In genomic region chr20:419556-420168, GRCh38 we compare ENCODE assay signal across 1 cellular context.
A peak's percentile ranks its signal among the peaks of the same experiment; 100 is the strongest.
TF ChIP-seq lines count a peak whose summit lies in the region.

No MANE protein-coding gene starts in this region.

TF ChIP-seq in HepG2, 621 proteins besides CTCF, POLR2A, EP300 and RAD21 (continued from another document and continues in another):
- TF ChIP-seq ZNF704 (CRISPR knock-in tag; IDR thresholded peaks at IDR 0.05; ENCODE audit: borderline replicate concordance) (0 out of 2 replicates have a peak, but pooled peaks have one; percentile 78), RARG (CRISPR knock-in tag; IDR thresholded peaks at IDR 0.05; ENCODE audit: low read depth) (no peak), ZNF678 (CRISPR knock-in tag; IDR thresholded peaks at IDR 0.05) (0 out of 2 replicates have a peak, but pooled peaks have one; percentile 40), RBFOX2 (IDR thresholded peaks at IDR 0.05; ENCODE audit: low read depth, low read length) (peak; percentile 75), ZNF687 (CRISPR knock-in tag; IDR thresholded peaks at IDR 0.05) (peak; percentile 45; the same call in 1 of the 2 replicates), ZNF337 (CRISPR knock-in tag; IDR thresholded peaks at IDR 0.05; ENCODE audit: borderline replicate concordance, low read depth) (no peak), ZNF451 (CRISPR knock-in tag; IDR thresholded peaks at IDR 0.05) (no peak), PRDM15 (CRISPR knock-in tag; IDR thresholded peaks at IDR 0.05) (no peak), ZBTB38 (CRISPR knock-in tag; IDR thresholded peaks at IDR 0.05) (peak; percentile 28; the same call in 1 of the 2 replicates), ZNF788 (CRISPR knock-in tag; IDR thresholded peaks at IDR 0.05; ENCODE audit: borderline replicate concordance) (0 out of 2 replicates have a peak, but pooled peaks have one; percentile 23), TBX3 (IDR thresholded peaks at IDR 0.05; ENCODE audit: borderline replicate concordance) (no peak), ZBTB1 (CRISPR knock-in tag; IDR thresholded peaks at IDR 0.05; ENCODE audit: borderline replicate concordance) (no peak), NR1H2 (CRISPR knock-in tag; IDR thresholded peaks at IDR 0.05; ENCODE audit: borderline replicate concordance, low read depth) (no peak), FOXM1 (CRISPR knock-in tag; IDR thresholded peaks at IDR 0.05) (no peak), DPF2 (CRISPR knock-in tag; IDR thresholded peaks at IDR 0.05; ENCODE audit: borderline replicate concordance, low read depth) (0 out of 2 replicates have a peak, but pooled peaks have one; percentile 17), ZBTB44 (CRISPR knock-in tag; IDR thresholded peaks at IDR 0.05) (no peak), TEAD2 (CRISPR knock-in tag; IDR thresholded peaks at IDR 0.05) (no peak), ZNF362 (CRISPR knock-in tag; IDR thresholded peaks at IDR 0.05; ENCODE audit: borderline replicate concordance) (no peak), ZNF468 (CRISPR knock-in tag; IDR thresholded peaks at IDR 0.05) (0 out of 2 replicates have a peak, but pooled peaks have one; percentile 44), GATAD1 (CRISPR knock-in tag; IDR thresholded peaks at IDR 0.05) (no peak), ZNF768 (CRISPR knock-in tag; IDR thresholded peaks at IDR 0.05) (peak; percentile 27; the same call in 1 of the 2 replicates), ERF (CRISPR knock-in tag; IDR thresholded peaks at IDR 0.05) (no peak), LCORL (IDR thresholded peaks at IDR 0.05) (no peak), LCORL (CRISPR knock-in tag; IDR thresholded peaks at IDR 0.05) (no peak), ZNF318 (CRISPR knock-in tag; IDR thresholded peaks at IDR 0.05) (0 out of 2 replicates have a peak, but pooled peaks have one; percentile 25), REXO4 (CRISPR knock-in tag; IDR thresholded peaks at IDR 0.05; ENCODE audit: borderline replicate concordance) (no peak), ZNF543 (CRISPR knock-in tag; IDR thresholded peaks at IDR 0.05) (0 out of 2 replicates have a peak, but pooled peaks have one; percentile 46), ZNF710 (CRISPR knock-in tag; IDR thresholded peaks at IDR 0.05; ENCODE audit: borderline replicate concordance) (no peak), TMF1 (CRISPR knock-in tag; IDR thresholded peaks at IDR 0.05; ENCODE audit: low read depth) (no peak), ZNF563 (CRISPR knock-in tag; IDR thresholded peaks at IDR 0.05) (no peak), ZNF891 (CRISPR knock-in tag; IDR thresholded peaks at IDR 0.05) (0 out of 2 replicates have a peak, but pooled peaks have one; percentile 20)
